25 cellular contexts compared by ENCODE assay signal in the genomic region with DNA sequence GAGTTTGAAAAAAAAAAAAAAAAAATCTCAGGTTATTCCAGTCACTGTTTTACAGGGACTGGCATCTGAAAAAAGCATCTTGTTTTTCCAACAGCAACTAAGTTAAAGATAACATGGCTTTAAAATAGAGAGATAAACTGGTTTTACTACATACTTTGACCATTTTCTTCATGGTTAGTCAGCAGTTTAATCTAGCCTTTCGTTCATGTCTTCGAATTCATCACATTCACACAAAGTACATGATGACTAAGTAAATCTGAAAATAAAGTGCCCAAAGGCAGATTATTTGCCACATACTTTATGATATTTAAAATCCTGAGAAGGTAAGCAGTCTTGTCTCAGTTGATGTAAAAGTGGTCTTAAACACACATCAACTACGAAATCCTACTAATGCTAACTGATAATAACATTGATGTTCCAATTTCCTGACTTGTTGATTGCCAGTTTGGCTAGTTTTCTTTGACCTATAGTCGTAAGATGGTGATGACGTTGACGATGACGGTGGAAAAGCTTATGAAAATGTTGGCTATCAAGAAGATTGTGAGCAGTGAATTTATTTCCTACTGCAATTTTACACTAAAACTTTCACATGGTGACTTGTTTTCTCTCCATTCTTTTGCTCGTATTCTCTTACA.
DNase-seq lines count a peak whose midpoint lies in the region; ATAC-seq, FAIRE-seq and TF ChIP-seq lines count a peak whose summit lies in the region.
"Had no signal": no experiment of that assay in that cellular context is flagged by ENCODE, and none has a peak within 500 bp of the region (broad histone marks: within the 10 kb centered on the region; RNA-seq: fewer than 3 reads in every experiment).

No MANE protein-coding gene starts in this region.

- no peak overlapping the region for H3K14ac ChIP-seq in mesenchymal stem cell (ENCODE audit: low read length in 2 of 2)

- no peak overlapping the region for H3K4me2 ChIP-seq in mesenchymal stem cell (ENCODE audit: low read length, poor library complexity, severe bottlenecking)
- H3K4me2 ChIP-seq: hepatocyte had no signal

- no peak overlapping the region for H3K4ac ChIP-seq in mesenchymal stem cell (ENCODE audit: low read depth in 1 of 2, low read length in 2 of 2)

- DNase-seq in HFFc6, result peak; percentile 45
- no peak for DNase-seq in RCC 7860 (ENCODE audit: low spot score)
- DNase-seq in mesenchymal stem cell, result no peak
- DNase-seq in thyroid gland, result no peak
- DNase-seq in SK-N-DZ (ENCODE audit: low spot score), result no peak
- DNase-seq in lower leg skin (ENCODE audit: low spot score in 2 of 2), result no peak
- DNase-seq in activated T-cell treated with anti-CD3 and anti-CD28 coated beads, Interleukin-2, amount 50 U/mL, for 4 hours, result no peak
- DNase-seq: activated CD4-positive, alpha-beta T cell treated with anti-CD3 and anti-CD28 coated beads for 4 hours; activated CD8-positive, alpha-beta memory T cell treated with anti-CD3 and anti-CD28 coated beads, Interleukin-2, amount 10 ng/mL, durations not matched to agents 7 days and 5 days; adrenal gland; DND-41; effector CD4-positive, alpha-beta T cell; Karpas-422; kidney; mesendoderm; naive thymus-derived CD8-positive, alpha-beta T cell; NCI-H1092 treated with DMSO at 0.1 percent for 48 hours; NCI-H2107; NCI-H526; posterior cingulate gyrus; stimulated activated CD4-positive, alpha-beta T cell treated with anti-CD3 and anti-CD28 coated beads, Interleukin-4, amount 100 ng/mL, for 24 hours; upper lobe of right lung had no signal

- H3K4me1 ChIP-seq in mesenchymal stem cell (ENCODE audit: control insufficient read depth, insufficient read depth, low read depth, low read length), result no peaks in the 10 kb centered on the region
- H3K4me1 ChIP-seq in thyroid gland, result no peaks in the 10 kb centered on the region

- no peaks in the 10 kb centered on the region for H3K27me3 Mint-ChIP-seq in HFFc6 (ENCODE audit: insufficient read depth)
- H3K27me3 Mint-ChIP-seq in dendritic cell treated with granulocyte-macrophage colony-stimulating factor and Interleukin-4, amounts not matched to agents 40 ng/mL and 50 ng/mL, for 4 days, result peaks cover 2% of the 10 kb centered on the region
- no peaks in the 10 kb centered on the region for H3K27me3 Mint-ChIP-seq in activated T-cell treated with anti-CD3 and anti-CD28 coated beads, Interleukin-2, amount 50 U/mL, for 4 hours (ENCODE audit: low read depth)
- H3K27me3 Mint-ChIP-seq: activated CD8-positive, alpha-beta memory T cell treated with anti-CD3 and anti-CD28 coated beads, Interleukin-2, amount 10 ng/mL, durations not matched to agents 7 days and 5 days; central memory CD8-positive, alpha-beta T cell; naive thymus-derived CD8-positive, alpha-beta T cell had no signal

- peak overlapping the region; percentile 78 for H3K9ac ChIP-seq in mesenchymal stem cell (ENCODE audit: low read length)

- H2BK5ac ChIP-seq in mesenchymal stem cell (ENCODE audit: low read depth, low read length, poor library complexity, severe bottlenecking), result no peak overlapping the region

- no peak overlapping the region for H2BK12ac ChIP-seq in mesenchymal stem cell (ENCODE audit: low read length in 2 of 2)

- H3K23ac ChIP-seq in mesenchymal stem cell (ENCODE audit: low read length in 2 of 2), result no peak overlapping the region

- no peak for ATAC-seq in activated T-cell treated with anti-CD3 and anti-CD28 coated beads, Interleukin-2, amount 50 U/mL, for 4 hours
- ATAC-seq: activated CD8-positive, alpha-beta memory T cell treated with anti-CD3 and anti-CD28 coated beads, Interleukin-2, amount 10 ng/mL, durations not matched to agents 7 days and 5 days; naive thymus-derived CD8-positive, alpha-beta T cell; upper lobe of right lung had no signal

- peak overlapping the region; percentile 72 for H3K27ac Mint-ChIP-seq in HFFc6
- no peak overlapping the region for H3K27ac Mint-ChIP-seq in dendritic cell treated with granulocyte-macrophage colony-stimulating factor and Interleukin-4, amounts not matched to agents 40 ng/mL and 50 ng/mL, for 4 days
- H3K27ac Mint-ChIP-seq: activated CD8-positive, alpha-beta memory T cell treated with anti-CD3 and anti-CD28 coated beads, Interleukin-2, amount 10 ng/mL, durations not matched to agents 7 days and 5 days; naive thymus-derived CD8-positive, alpha-beta T cell had no signal

- H3K79me1 ChIP-seq in mesenchymal stem cell (replicated peaks; ENCODE audit: low read length, poor library complexity, severe bottlenecking), result no peaks in the 10 kb centered on the region

- H3K4me3 ChIP-seq in mesenchymal stem cell (ENCODE audit: insufficient read depth in 1 of 2, low read depth in 1 of 2, low read length in 2 of 2), result peak overlapping the region in 1 of 2 experiments; percentile 20
- no peak overlapping the region for H3K4me3 ChIP-seq in thyroid gland (replicated peaks in 1 of 3)
- H3K4me3 ChIP-seq in lower leg skin (ENCODE audit: low read depth, poor library complexity, severe bottlenecking), result no peak overlapping the region
- H3K4me3 ChIP-seq: adrenal gland, hepatocyte, upper lobe of right lung had no signal

- peaks cover 5% of the 10 kb centered on the region for H3K36me3 Mint-ChIP-seq in HFFc6 (ENCODE audit: low read depth)
- H3K36me3 Mint-ChIP-seq in dendritic cell treated with granulocyte-macrophage colony-stimulating factor and Interleukin-4, amounts not matched to agents 40 ng/mL and 50 ng/mL, for 4 days (ENCODE audit: low read depth), result peaks cover 12% of the 10 kb centered on the region
- H3K36me3 Mint-ChIP-seq in activated T-cell treated with anti-CD3 and anti-CD28 coated beads, Interleukin-2, amount 50 U/mL, for 4 hours (ENCODE audit: insufficient read depth), result no peaks in the 10 kb centered on the region
- H3K36me3 Mint-ChIP-seq: activated CD8-positive, alpha-beta memory T cell treated with anti-CD3 and anti-CD28 coated beads, Interleukin-2, amount 10 ng/mL, durations not matched to agents 7 days and 5 days; naive thymus-derived CD8-positive, alpha-beta T cell had no signal

- H3K9me3 Mint-ChIP-seq in HFFc6, result no peaks in the 10 kb centered on the region
- no peaks in the 10 kb centered on the region for H3K9me3 Mint-ChIP-seq in dendritic cell treated with granulocyte-macrophage colony-stimulating factor and Interleukin-4, amounts not matched to agents 40 ng/mL and 50 ng/mL, for 4 days
- H3K9me3 Mint-ChIP-seq in activated T-cell treated with anti-CD3 and anti-CD28 coated beads, Interleukin-2, amount 50 U/mL, for 4 hours, result no peaks in the 10 kb centered on the region
- H3K9me3 Mint-ChIP-seq: central memory CD8-positive, alpha-beta T cell; naive thymus-derived CD8-positive, alpha-beta T cell had no signal

- WGBS in mesenchymal stem cell, result 69% methylated on average over 1 of the region's 8 CpGs
- WGBS in thyroid gland, 2 donors, result 75 to 77% methylated on average over 8 of the region's 8 CpGs
- WGBS in lower leg skin, 2 donors, result 60 to 71% methylated on average over 8 of the region's 8 CpGs

- H3K4me1 Mint-ChIP-seq in HFFc6 (ENCODE audit: low read depth), result peaks cover 47% of the 10 kb centered on the region
- H3K4me1 Mint-ChIP-seq in dendritic cell treated with granulocyte-macrophage colony-stimulating factor and Interleukin-4, amounts not matched to agents 40 ng/mL and 50 ng/mL, for 4 days (ENCODE audit: low read depth), result peaks cover 57% of the 10 kb centered on the region
- no peaks in the 10 kb centered on the region for H3K4me1 Mint-ChIP-seq in activated T-cell treated with anti-CD3 and anti-CD28 coated beads, Interleukin-2, amount 50 U/mL, for 4 hours (ENCODE audit: low read depth)
- H3K4me1 Mint-ChIP-seq: activated CD8-positive, alpha-beta memory T cell treated with anti-CD3 and anti-CD28 coated beads, Interleukin-2, amount 10 ng/mL, durations not matched to agents 7 days and 5 days; central memory CD8-positive, alpha-beta T cell had no signal

- no peak overlapping the region for H3K18ac ChIP-seq in mesenchymal stem cell (ENCODE audit: low read depth in 1 of 2, low read length in 2 of 2)

- TF ChIP-seq CTCF in HFFc6 (IDR thresholded peaks at IDR 0.05) (no peak), thyroid gland (IDR thresholded peaks at IDR 0.05) (no peak), lower leg skin (IDR thresholded peaks at IDR 0.05) (no peak)

- TF ChIP-seq POLR2A in thyroid gland (IDR thresholded peaks at IDR 0.05), result no peak
- TF ChIP-seq POLR2A in lower leg skin (IDR thresholded peaks at IDR 0.05), result no peak

- no peak overlapping the region for H4K91ac ChIP-seq in mesenchymal stem cell (ENCODE audit: low read length)

- no peak overlapping the region for H2AFZ ChIP-seq in mesenchymal stem cell (ENCODE audit: low read depth, low read length)
- H2AFZ ChIP-seq: hepatocyte had no signal

- H4K8ac ChIP-seq in mesenchymal stem cell (ENCODE audit: low read length), result no peak overlapping the region

- H3K4me3 Mint-ChIP-seq in HFFc6, result peak overlapping the region; percentile 57
- peak overlapping the region; percentile 46 for H3K4me3 Mint-ChIP-seq in dendritic cell treated with granulocyte-macrophage colony-stimulating factor and Interleukin-4, amounts not matched to agents 40 ng/mL and 50 ng/mL, for 4 days
- H3K4me3 Mint-ChIP-seq in activated T-cell treated with anti-CD3 and anti-CD28 coated beads, Interleukin-2, amount 50 U/mL, for 4 hours, result no peak overlapping the region
- H3K4me3 Mint-ChIP-seq: activated CD8-positive, alpha-beta memory T cell treated with anti-CD3 and anti-CD28 coated beads, Interleukin-2, amount 10 ng/mL, durations not matched to agents 7 days and 5 days; central memory CD8-positive, alpha-beta T cell; naive thymus-derived CD8-positive, alpha-beta T cell had no signal

- H3K27me3 ChIP-seq in mesenchymal stem cell (ENCODE audit: control insufficient read depth in 1 of 2, insufficient read depth in 1 of 2, low read length in 2 of 2), result no peaks in the 10 kb centered on the region
- H3K27me3 ChIP-seq in thyroid gland, result no peaks in the 10 kb centered on the region
- H3K27me3 ChIP-seq: adrenal gland, hepatocyte, upper lobe of right lung had no signal

- FAIRE-seq in RCC 7860 (lab: Jason Lieb, UNC), result peak; percentile 17

- intact Hi-C loops in dendritic cell treated with granulocyte-macrophage colony-stimulating factor and Interleukin-4, amounts not matched to agents 40 ng/mL and 50 ng/mL, for 4 days (cut with micrococcal nuclease), result loop anchor here (5.0 to 10.0 kb wide), 4 partner anchors 36 to 513 kb away; no protein-coding TSS in a partner anchor
- intact Hi-C loops in thyroid gland (cut with DNase I) (no loop called here), lower leg skin (cut with DNase I; ENCODE audit: low total_unique reads) (no loop called here)

- H3K9me3 ChIP-seq in mesenchymal stem cell (ENCODE audit: control insufficient read depth, low read length), result no peaks in the 10 kb centered on the region
- no peaks in the 10 kb centered on the region for H3K9me3 ChIP-seq in thyroid gland
- H3K9me3 ChIP-seq: adrenal gland, upper lobe of right lung had no signal

- no peak overlapping the region for H2BK120ac ChIP-seq in mesenchymal stem cell (ENCODE audit: low read depth, low read length)

- no peaks in the 10 kb centered on the region for H3K36me3 ChIP-seq in mesenchymal stem cell (ENCODE audit: control insufficient read depth in 1 of 2, insufficient read depth in 2 of 2, low read depth in 1 of 2, low read length in 2 of 2)
- H3K36me3 ChIP-seq in thyroid gland, result no peaks in the 10 kb centered on the region
- H3K36me3 ChIP-seq: adrenal gland, upper lobe of right lung had no signal

- H3K27ac ChIP-seq in mesenchymal stem cell (ENCODE audit: low read length, poor library complexity, severe bottlenecking), result peak overlapping the region; percentile 1
- no peak overlapping the region for H3K27ac ChIP-seq in thyroid gland
- H3K27ac ChIP-seq: adrenal gland, hepatocyte, upper lobe of right lung had no signal

- no peak overlapping the region for H2BK15ac ChIP-seq in mesenchymal stem cell (ENCODE audit: low read depth, poor library complexity, severe bottlenecking)

- no peak overlapping the region for H2AK5ac ChIP-seq in mesenchymal stem cell (ENCODE audit: low read length, severe bottlenecking)
